ENCODE assay signal across 8 cellular contexts in the genomic region with DNA sequence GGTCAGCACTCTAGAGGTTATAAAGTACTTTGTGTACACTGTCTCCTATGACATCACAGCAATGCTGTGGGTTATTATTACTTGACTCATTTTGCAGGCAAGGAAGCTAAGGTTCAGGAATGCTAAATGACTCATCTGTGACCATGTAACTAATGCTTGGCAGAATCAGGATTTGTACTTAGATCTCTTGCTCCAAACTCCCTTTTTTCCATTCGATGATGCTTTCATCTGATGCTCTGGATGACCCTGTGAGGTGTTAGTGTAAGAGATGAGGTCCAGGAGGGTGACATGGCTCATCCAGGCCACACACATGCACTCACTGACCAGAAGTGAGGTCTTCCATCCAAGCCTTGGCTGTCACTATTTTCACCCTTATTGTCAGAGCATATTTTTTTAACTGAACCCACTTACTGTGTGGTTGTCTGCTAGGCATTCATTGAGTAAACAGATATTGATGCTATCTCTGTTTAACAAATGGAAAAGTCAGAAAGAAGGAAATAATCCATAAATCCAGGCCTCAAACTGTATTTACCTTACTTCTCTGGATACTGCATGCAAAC. TPM values are rescaled to one million over a fixed set of nuclear protein-coding genes. Genes with fewer than 3 reads are reported as not detected.
DNase-seq lines count a peak whose midpoint lies in the region; ATAC-seq and TF ChIP-seq lines count a peak whose summit lies in the region.

No MANE protein-coding gene starts in this region.

- H3K4me1 Mint-ChIP-seq in effector memory CD8-positive, alpha-beta T cell (ENCODE audit: low read depth in 2 of 2), result peaks cover 37 to 49% of the 10 kb centered on the region in 2 donors

- no peak overlapping the region for H2AFZ ChIP-seq in OCI-LY1 (ENCODE audit: low read length)

- H3F3A ChIP-seq in OCI-LY1 (ENCODE audit: insufficient read depth, low read length), result peaks cover 7% of the 10 kb centered on the region; the same call in 1 of the 2 replicates

- TF ChIP-seq POLR2A in erythroblast (IDR thresholded peaks at IDR 0.05; ENCODE audit: low read length), result no peak

- DNase-seq in effector memory CD8-positive, alpha-beta T cell, result no peak
- DNase-seq in sciatic nerve (ENCODE audit: low spot score) (no peak), erythroblast (lab: John Stamatoyannopoulos, UW) (no peak), cerebellar nuclear complex (lab: John Stamatoyannopoulos, UW) (no peak)
- no peak for DNase-seq in stimulated activated naive CD4-positive, alpha-beta T cell treated with Interleukin-2 at 50 U/mL for 16 hours (lab: John Stamatoyannopoulos, UW)

- H3K4me3 ChIP-seq in OCI-LY1 (ENCODE audit: low read depth, low read length, poor library complexity, severe bottlenecking), result no peak overlapping the region

- no peak overlapping the region; the same call in 1 of the 2 replicates for H3K9ac ChIP-seq in OCI-LY1 (ENCODE audit: low read length)

- ATAC-seq in GM18870 (IDR thresholded peaks at IDR 0.05; ENCODE audit: unreplicated experiment), result peak; percentile 62
- ATAC-seq in effector memory CD8-positive, alpha-beta T cell (replicated peaks), result peak; percentile 14
- ATAC-seq in sciatic nerve, result peak; percentile 71
- no peak for ATAC-seq in GM19455 (IDR thresholded peaks at IDR 0.05; ENCODE audit: unreplicated experiment)

- H4K20me1 ChIP-seq in OCI-LY1 (ENCODE audit: insufficient read depth, low read length), result no peaks in the 10 kb centered on the region

- H3K4me3 Mint-ChIP-seq in effector memory CD8-positive, alpha-beta T cell, result peak overlapping the region; percentile 3 to 16

- no peaks in the 10 kb centered on the region for H3K9me2 ChIP-seq in OCI-LY1 (ENCODE audit: low read depth, low read length)

- peak overlapping the region; percentile 52 to 91 for H3K27ac Mint-ChIP-seq in effector memory CD8-positive, alpha-beta T cell

- intact Hi-C loops in sciatic nerve (cut with DNase I), result no loop called here

- no peak overlapping the region for H3K4me2 ChIP-seq in OCI-LY1 (ENCODE audit: low read length)

- no peaks in the 10 kb centered on the region for H3K79me2 ChIP-seq in OCI-LY1 (ENCODE audit: insufficient read depth, low read length)

- no peaks in the 10 kb centered on the region for H3K36me3 ChIP-seq in OCI-LY1 (ENCODE audit: insufficient read depth, low read length)

- H3K27me3 Mint-ChIP-seq in effector memory CD8-positive, alpha-beta T cell, result no peaks in the 10 kb centered on the region

- TF ChIP-seq CTCF in OCI-LY1 (IDR thresholded peaks at IDR 0.05; ENCODE audit: low read length), result no peak

- no peaks in the 10 kb centered on the region for H3K9me3 Mint-ChIP-seq in effector memory CD8-positive, alpha-beta T cell

- no peaks in the 10 kb centered on the region for H3K27me3 ChIP-seq in OCI-LY1 (ENCODE audit: insufficient read depth, low read length)

- peak overlapping the region; percentile 75 for H3K27ac ChIP-seq in OCI-LY1 (ENCODE audit: low read depth, low read length, poor library complexity, severe bottlenecking)

- H3K4me1 ChIP-seq in OCI-LY1 (ENCODE audit: insufficient read depth, low read length, severe bottlenecking), result peaks cover 62% of the 10 kb centered on the region

- H3K36me3 Mint-ChIP-seq in effector memory CD8-positive, alpha-beta T cell (ENCODE audit: insufficient read depth), result peaks cover 13% of the 10 kb centered on the region

- no peaks in the 10 kb centered on the region for H3K9me3 ChIP-seq in OCI-LY1 (ENCODE audit: low read length)

RNA-seq across cellular contexts. Expression of a gene that starts 59.0 kb away (rescaled TPM):
- total RNA-seq in sciatic nerve, result 2.5 TPM
